ENCODE assay signal across 10 cellular contexts in the genomic region with DNA sequence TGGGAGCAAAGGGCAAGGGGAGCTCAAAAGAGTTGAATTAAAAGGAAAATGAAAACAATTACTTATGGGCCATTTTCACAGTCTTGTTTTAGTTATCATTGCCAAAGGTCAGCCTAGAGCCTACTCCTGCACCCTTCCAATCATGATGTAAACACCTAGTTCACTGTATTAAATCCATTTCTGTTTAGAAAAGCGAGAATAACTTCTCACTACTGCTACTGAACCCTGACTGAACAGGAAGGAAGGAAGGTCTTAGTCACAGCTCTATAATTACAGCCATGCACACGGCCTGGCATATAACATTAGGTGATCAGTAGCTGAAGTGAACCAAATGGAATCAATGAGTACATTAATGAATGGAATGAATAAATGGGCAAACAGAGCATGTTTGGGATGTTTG.
DNase-seq lines count a peak whose midpoint lies in the region; ATAC-seq and TF ChIP-seq lines count a peak whose summit lies in the region.
"Had no signal": no experiment of that assay in that cellular context is flagged by ENCODE, and none has a peak within 500 bp of the region (broad histone marks: within the 10 kb centered on the region; RNA-seq: fewer than 3 reads in every experiment).

No MANE protein-coding gene starts in this region.

- H3K36me3 ChIP-seq in body of pancreas (replicated peaks in 1 of 2; ENCODE audit: insufficient read depth in 1 of 2, low read depth in 2 of 2) = no peaks in the 10 kb centered on the region

- H3K4me1 ChIP-seq in body of pancreas = peaks cover 19% of the 10 kb centered on the region

- WGBS in body of pancreas, 2 donors = 47 to 64% methylated on average over 2 of the region's 2 CpGs

- H3K4me1 Mint-ChIP-seq in activated T-helper 17 cell treated with anti-CD3 and anti-CD28 coated beads, Interleukin-2, amount 50 U/mL, for 72 hours = peaks cover 31% of the 10 kb centered on the region

- H3K27me3 Mint-ChIP-seq in activated T-helper 17 cell treated with anti-CD3 and anti-CD28 coated beads, Interleukin-2, amount 50 U/mL, for 72 hours = no peaks in the 10 kb centered on the region

- no peak overlapping the region for H3K27ac ChIP-seq in body of pancreas

- no peak for TF ChIP-seq POLR2A in body of pancreas (IDR thresholded peaks at IDR 0.05)

- H3K9me3 ChIP-seq in body of pancreas = no peaks in the 10 kb centered on the region

- H3K36me3 Mint-ChIP-seq in activated T-helper 17 cell treated with anti-CD3 and anti-CD28 coated beads, Interleukin-2, amount 50 U/mL, for 72 hours (ENCODE audit: low read depth) = peaks cover 16% of the 10 kb centered on the region

- ATAC-seq in GM19035 (IDR thresholded peaks at IDR 0.05; ENCODE audit: unreplicated experiment) = peak; percentile 66
- peak; percentile 64 for ATAC-seq in HG03045 (IDR thresholded peaks at IDR 0.05; ENCODE audit: unreplicated experiment)
- peak; percentile 87 for ATAC-seq in activated T-helper 17 cell treated with anti-CD3 and anti-CD28 coated beads, Interleukin-2, amount 50 U/mL, for 72 hours (replicated peaks)
- no peak for ATAC-seq in body of pancreas

- TF ChIP-seq CTCF in body of pancreas (IDR thresholded peaks at IDR 0.05) = no peak

- H3K4me3 ChIP-seq in body of pancreas = no peak overlapping the region

- H3K9me3 Mint-ChIP-seq in activated T-helper 17 cell treated with anti-CD3 and anti-CD28 coated beads, Interleukin-2, amount 50 U/mL, for 72 hours = peaks cover 4% of the 10 kb centered on the region

- DNase-seq in CD1c-positive myeloid dendritic cell (ENCODE audit: extremely low spot score) (peak; percentile 1), DMS153 treated with DMSO at 0.1 percent for 48 hours (lab: John Stamatoyannopoulos, UW; ENCODE audit: unreplicated experiment) (no peak), body of pancreas (no peak), NCI-H345 treated with DMSO at 0.1 percent for 48 hours (lab: John Stamatoyannopoulos, UW; ENCODE audit: unreplicated experiment) (no peak), NCI-H187 treated with DMSO at 0.1 percent for 48 hours (lab: John Stamatoyannopoulos, UW) (no peak)
- DNase-seq: aorta, NCI-H345 had no signal

- peak overlapping the region; percentile 97 for H3K27ac Mint-ChIP-seq in activated T-helper 17 cell treated with anti-CD3 and anti-CD28 coated beads, Interleukin-2, amount 50 U/mL, for 72 hours

- H3K27me3 ChIP-seq in body of pancreas = no peaks in the 10 kb centered on the region

- intact Hi-C loops in body of pancreas (cut with DNase I) = no loop called here

- peak overlapping the region; percentile 74 for H3K4me3 Mint-ChIP-seq in activated T-helper 17 cell treated with anti-CD3 and anti-CD28 coated beads, Interleukin-2, amount 50 U/mL, for 72 hours
